In genomic region chr11:60921777-60922335, GRCh38 we compare ENCODE assay signal across 28 cellular contexts. TPM values are rescaled to one million over a fixed set of nuclear protein-coding genes. Genes with fewer than 3 reads are reported as not detected.
A peak's percentile ranks its signal among the peaks of the same experiment; 100 is the strongest.
DNase-seq lines count a peak whose midpoint lies in the region; ATAC-seq, FAIRE-seq and TF ChIP-seq lines count a peak whose summit lies in the region.
"Had no signal": no experiment of that assay in that cellular context is flagged by ENCODE, and none has a peak within 500 bp of the region (broad histone marks: within the 10 kb centered on the region; RNA-seq: fewer than 3 reads in every experiment).

No MANE protein-coding gene starts in this region.

- peaks cover 62% of the 10 kb centered on the region for H3K4me1 Mint-ChIP-seq in nephron

- H3K9ac ChIP-seq in BLaER1 (0 out of 2 replicates have a peak overlapping the region, but pooled peaks have one; percentile 20), K562 (ENCODE audit: insufficient read depth in 1 of 2, low read depth in 2 of 2, low read length in 2 of 2) (no peak overlapping the region)

- H3K4me1 ChIP-seq in BLaER1 (peaks cover 62% of the 10 kb centered on the region), K562 (replicated peaks in 1 of 2; ENCODE audit: control insufficient read depth in 2 of 2, insufficient read depth in 2 of 2, low read length in 2 of 2) (peaks cover 7 to 22% of the 10 kb centered on the region in 2 experiments; a peak in 4 of 5 replicates), ovary (ENCODE audit: insufficient read depth) (peaks cover 8% of the 10 kb centered on the region)

- no peak for TF ChIP-seq RAD21 in K562 (CRISPR knock-in tag; conservative IDR thresholded peaks at IDR 0.05 in 1 of 2, IDR thresholded peaks at IDR 0.05 in 1 of 2)

- H3K36me3 ChIP-seq in BLaER1 (peaks cover 69% of the 10 kb centered on the region), K562 (ENCODE audit: control insufficient read depth, insufficient read depth, low read length) (peaks cover 48% of the 10 kb centered on the region), ovary (no peaks in the 10 kb centered on the region)

- peaks cover 23% of the 10 kb centered on the region; the same call in 2 of the 3 replicates for H3K79me2 ChIP-seq in K562 (ENCODE audit: control insufficient read depth, insufficient read depth, low read length)

- no peak for DNase-seq in K562 (ENCODE audit: extremely low read depth in 1 of 4, low spot score in 3 of 4)
- peak; percentile 39 for DNase-seq in sciatic nerve (ENCODE audit: low spot score)
- no peak for DNase-seq in activated effector memory CD4-positive, alpha-beta T cell treated with Interleukin-2 at 50 U/mL for 16 hours
- no peak for DNase-seq in ovary
- no peak for DNase-seq in T-helper 9 cell
- DNase-seq: 8988T, ACHN, BE2C, Calu3, DMS79 treated with DMSO at 0.1 percent for 48 hours, GF-D8, HCEC 1CT, IMR-90, NCI-H1092 treated with DMSO at 0.1 percent for 48 hours, NCI-H1436, NCI-H187, NCI-H2081 treated with DMSO at 0.1 percent for 48 hours, NCI-H2171, NCI-H345, NCI-H524 treated with DMSO at 0.1 percent for 48 hours, NCI-H774, SJCRH30 had no signal

- no TSS peak for BruUV-seq in K562 (replicated peaks; lab: Mats Ljungman, UMichigan)

- 85% methylated on average over 20 of the region's 23 CpGs for WGBS in K562 (ENCODE audit: insufficient coverage, low coverage, missing lambda C conversion rate)
- 67 to 77% (median 71%) methylated on average over 20 to 23 of the region's 23 CpGs for WGBS in ovary, 3 donors

- H3K9me1 ChIP-seq in K562 (ENCODE audit: control insufficient read depth, insufficient read depth, low read length) = no peaks in the 10 kb centered on the region

- H4K20me1 ChIP-seq in BLaER1 (peaks cover 100% of the 10 kb centered on the region), K562 (replicated peaks; ENCODE audit: control insufficient read depth, insufficient read depth, low read length) (peaks cover 5% of the 10 kb centered on the region; the same call in 1 of the 2 replicates)

- no peak overlapping the region for H2AFZ ChIP-seq in K562 (ENCODE audit: low read depth, low read length)

- in situ Hi-C loops in K562 (cut with MboI) = no loop called here

- TF ChIP-seq CTCF in K562 (IDR thresholded peaks at IDR 0.05 in 2 of 3, conservative IDR thresholded peaks at IDR 0.05 in 1 of 3; ENCODE audit: insufficient read depth in 2 of 3, low read depth in 1 of 3, low read length in 3 of 3) (no peak), nephron (IDR thresholded peaks at IDR 0.05; ENCODE audit: unreplicated experiment in 3 of 3) (no peak), ovary (IDR thresholded peaks at IDR 0.05) (no peak)

- ATAC-seq in K562 (no peak), sciatic nerve (no peak)

- peaks cover 44% of the 10 kb centered on the region for H3K36me3 Mint-ChIP-seq in nephron (ENCODE audit: low read depth)

- H3K4me3 ChIP-seq in BLaER1 (no peak overlapping the region), K562 (no peak overlapping the region), ovary (no peak overlapping the region)
- H3K4me3 ChIP-seq: SJCRH30 had no signal

- H3K4me3 Mint-ChIP-seq in nephron = peak overlapping the region in 1 of 3 experiments; percentile 58

- no peaks in the 10 kb centered on the region for H3K9me3 Mint-ChIP-seq in nephron

- peak overlapping the region; percentile 24 to 74 (median 66) for H3K27ac Mint-ChIP-seq in nephron

- peak overlapping the region; percentile 94; the same call in 1 of the 2 replicates for H3K4me2 ChIP-seq in BLaER1
- no peak overlapping the region for H3K4me2 ChIP-seq in K562 (ENCODE audit: insufficient read depth, low read length)

- peaks cover 44% of the 10 kb centered on the region for H3K27me3 ChIP-seq in BLaER1
- H3K27me3 ChIP-seq in K562 (ENCODE audit: control insufficient read depth in 2 of 2, insufficient read depth in 2 of 2, low read length in 2 of 2) = peaks cover 22 to 25% of the 10 kb centered on the region in 2 experiments
- H3K27me3 ChIP-seq in ovary = no peaks in the 10 kb centered on the region
- H3K27me3 ChIP-seq: BE2C, SJCRH30 had no signal

- no peak for FAIRE-seq in K562 (lab: Jason Lieb, UNC)
- FAIRE-seq: GM12892, GM19239, H1, RCC 7860 had no signal

- intact Hi-C loops in K562 (cut with micrococcal nuclease) = no loop called here
- intact Hi-C loops in sciatic nerve (cut with DNase I) = no loop called here
- intact Hi-C loops in ovary (cut with DNase I) = no loop called here

- peaks cover 8% of the 10 kb centered on the region for H3K27me3 Mint-ChIP-seq in nephron (ENCODE audit: low read depth)

- TF ChIP-seq EP300 in K562 (IDR thresholded peaks at IDR 0.05; ENCODE audit: low read length) (no peak), ovary (IDR thresholded peaks at IDR 0.05) (no peak)

- no peak for TF ChIP-seq POLR2A in K562 (conservative IDR thresholded peaks at IDR 0.05)
- TF ChIP-seq POLR2A in ovary (IDR thresholded peaks at IDR 0.05) = no peak

- H3K9me3 ChIP-seq in BLaER1 (no peaks in the 10 kb centered on the region), K562 (replicated peaks; ENCODE audit: control insufficient read depth, insufficient read depth, low read depth, low read length) (no peaks in the 10 kb centered on the region), ovary (no peaks in the 10 kb centered on the region)
- H3K9me3 ChIP-seq: BE2C, SJCRH30 had no signal

- POLR2A ChIA-PET in K562 (lab: Yijun Ruan, JAX) = interaction anchor here (1.5 kb wide), 1 partner anchor 8 kb away, joined by 5 read pairs; the partner anchor contains the start of gene TMEM109

- no peak overlapping the region for H3K27ac ChIP-seq in BLaER1
- H3K27ac ChIP-seq in K562 (ENCODE audit: extremely low read depth, low read depth, low read length) = no peak overlapping the region
- no peak overlapping the region for H3K27ac ChIP-seq in ovary
- H3K27ac ChIP-seq: SJCRH30 had no signal

- CTCF ChIA-PET in K562 (lab: Yijun Ruan, JAX; ENCODE audit: low intra/inter-chr PET ratio) = no interaction called here

RNA-seq across cellular contexts. Expression of gene TMEM132A, which starts 2.4 kb away (rescaled TPM):
- total RNA-seq in K562 (2011; cell fraction: chromatin; rRNA removed; ENCODE audit: low replicate concordance) = 0.77 and 2.6 TPM in 2 replicates
- 1.4 and 2.5 TPM in 2 replicates for total RNA-seq in K562 (2011; cell fraction: nucleolus; rRNA removed)
- total RNA-seq in K562 (2011; cell fraction: nucleoplasm; rRNA removed) = 1.2 and 2.1 TPM in 2 replicates
- total RNA-seq in K562 (2014; rRNA removed) (0.12 and 0.14 TPM in 2 replicates), K562 (2014; rRNA removed; fragmentation: Illumina TruSeq; extraction: Trizol) (not detected in 2 replicates), K562 (2015; rRNA removed; fragmentation: Illumina TruSeq; extraction: Trizol) (0.04 TPM in 1 of 2 replicates, not detected in the other), K562 (2021) (0.24 and 0.47 TPM in 2 replicates), sciatic nerve (34.2 TPM), ovary (10 to 100 TPM; 16.5 to 34.1 (median 21.3) TPM)
- polyA plus RNA-seq in K562 (2011; rRNA removed) (0.18 and 0.20 TPM in 2 replicates), K562 (2014; fragmentation: Illumina TruSeq; extraction: Trizol) (not detected in 2 replicates), K562 (2014; fragmentation: Nextera tagmentation; extraction: Ambion mirVana) (not detected), K562 (2014; rRNA removed) (0.93 and 1.1 TPM in 2 replicates), ovary (10 to 100 TPM in 1 of 2 donors, 1 to 10 TPM in 1; 2.9 to 21.3 TPM)
- 0.03 and 0.30 TPM in 2 replicates for polyA plus RNA-seq in K562 (2011; cell fraction: cytosol; rRNA removed)
- polyA plus RNA-seq in K562 (2011; cell fraction: nucleus; rRNA removed) = 1.1 and 3.4 TPM in 2 replicates
- polyA plus RNA-seq in K562 (2012) = 0.12 and 0.26 TPM in 2 replicates
- 0.15 and 0.46 TPM in 2 replicates for polyA minus RNA-seq in K562 (2011; rRNA and poly(A)+ RNA removed)
- 0.73 and 1.4 TPM in 2 replicates for polyA minus RNA-seq in K562 (2011; cell fraction: cytosol; rRNA and poly(A)+ RNA removed)
- polyA minus RNA-seq in K562 (2011; cell fraction: nucleus; rRNA and poly(A)+ RNA removed) = 1.8 and 2.2 TPM in 2 replicates

RNA-seq across cellular contexts. Expression of gene TMEM109, which starts 7.9 kb away (rescaled TPM):
- total RNA-seq in K562 (2011; cell fraction: chromatin; rRNA removed; ENCODE audit: low replicate concordance) = 15.1 and 39.4 TPM in 2 replicates
- 48.2 and 68.0 TPM in 2 replicates for total RNA-seq in K562 (2011; cell fraction: nucleolus; rRNA removed)
- 65.5 and 90.9 TPM in 2 replicates for total RNA-seq in K562 (2011; cell fraction: nucleoplasm; rRNA removed)
- total RNA-seq in K562 (2014; rRNA removed) (26.8 and 48.2 TPM in 2 replicates), K562 (2014; rRNA removed; fragmentation: Illumina TruSeq; extraction: Trizol) (23.3 and 30.5 TPM in 2 replicates), K562 (2015; rRNA removed; fragmentation: Illumina TruSeq; extraction: Trizol) (31.3 and 32.7 TPM in 2 replicates), K562 (2021) (69.8 and 79.0 TPM in 2 replicates), sciatic nerve (128 TPM), ovary (100 to 1,000 TPM in 5 of 7 donors, 10 to 100 TPM in 2; 88.7 to 143 (median 109) TPM)
- polyA plus RNA-seq in K562 (2011; rRNA removed) (16.2 and 24.9 TPM in 2 replicates), K562 (2014; fragmentation: Illumina TruSeq; extraction: Trizol) (71.3 and 83.1 TPM in 2 replicates), K562 (2014; fragmentation: Nextera tagmentation; extraction: Ambion mirVana) (10 to 100 TPM in 1 of 2 experiments, 1 to 10 TPM in 1; 9.2 to 18.3 TPM), K562 (2014; rRNA removed) (31.7 and 44.0 TPM in 2 replicates), ovary (100 to 1,000 TPM; 133 to 145 TPM)
- 21.6 and 39.6 TPM in 2 replicates for polyA plus RNA-seq in K562 (2011; cell fraction: cytosol; rRNA removed)
- polyA plus RNA-seq in K562 (2011; cell fraction: nucleus; rRNA removed) = 16.5 and 20.7 TPM in 2 replicates
- 43.2 and 51.4 TPM in 2 replicates for polyA plus RNA-seq in K562 (2012)
- polyA minus RNA-seq in K562 (2011; rRNA and poly(A)+ RNA removed) = 10.7 and 12.1 TPM in 2 replicates
- polyA minus RNA-seq in K562 (2011; cell fraction: cytosol; rRNA and poly(A)+ RNA removed) = 20.4 and 24.0 TPM in 2 replicates
- polyA minus RNA-seq in K562 (2011; cell fraction: nucleus; rRNA and poly(A)+ RNA removed) = 5.5 and 8.0 TPM in 2 replicates

RNA-seq across cellular contexts. Expression of gene PRPF19, which starts 15.5 kb away (rescaled TPM):
- 44.6 and 81.5 TPM in 2 replicates for total RNA-seq in K562 (2011; cell fraction: chromatin; rRNA removed; ENCODE audit: low replicate concordance)
- total RNA-seq in K562 (2011; cell fraction: nucleolus; rRNA removed) = 57.1 and 61.7 TPM in 2 replicates
- total RNA-seq in K562 (2011; cell fraction: nucleoplasm; rRNA removed) = 54.4 and 88.4 TPM in 2 replicates
- 93.5 and 122 TPM in 2 replicates for total RNA-seq in K562 (2014; rRNA removed)
- total RNA-seq in K562 (2014; rRNA removed; fragmentation: Illumina TruSeq; extraction: Trizol) = 58.4 and 68.0 TPM in 2 replicates
- 84.9 and 89.6 TPM in 2 replicates for total RNA-seq in K562 (2015; rRNA removed; fragmentation: Illumina TruSeq; extraction: Trizol)
- total RNA-seq in K562 (2021) = 193 and 208 TPM in 2 replicates
- polyA plus RNA-seq in K562 (2011; rRNA removed) = 31.5 and 61.8 TPM in 2 replicates
- polyA plus RNA-seq in K562 (2011; cell fraction: cytosol; rRNA removed) = 40.2 and 96.7 TPM in 2 replicates
- polyA plus RNA-seq in K562 (2011; cell fraction: nucleus; rRNA removed) = 41.7 and 70.4 TPM in 2 replicates
- polyA plus RNA-seq in K562 (2012) = 146 and 194 TPM in 2 replicates
- 212 and 213 TPM in 2 replicates for polyA plus RNA-seq in K562 (2014; fragmentation: Illumina TruSeq; extraction: Trizol)
- 10 to 100 TPM in 1 of 2 experiments, 1 to 10 TPM in 1; 9.4 to 16.5 TPM for polyA plus RNA-seq in K562 (2014; fragmentation: Nextera tagmentation; extraction: Ambion mirVana)
- 73.1 and 73.2 TPM in 2 replicates for polyA plus RNA-seq in K562 (2014; rRNA removed)
- 23.9 and 28.7 TPM in 2 replicates for polyA minus RNA-seq in K562 (2011; rRNA and poly(A)+ RNA removed)
- polyA minus RNA-seq in K562 (2011; cell fraction: cytosol; rRNA and poly(A)+ RNA removed) = 53.3 and 75.9 TPM in 2 replicates
- 41.1 and 43.4 TPM in 2 replicates for polyA minus RNA-seq in K562 (2011; cell fraction: nucleus; rRNA and poly(A)+ RNA removed)
- 50.7 TPM for total RNA-seq in sciatic nerve
- total RNA-seq in ovary = 100 to 1,000 TPM in 2 of 7 donors, 10 to 100 TPM in 5; 44.1 to 109 (median 97.2) TPM
- 10 to 100 TPM; 66.2 to 73.4 TPM for polyA plus RNA-seq in ovary

RNA-seq across cellular contexts. Expression of gene SLC15A3, which starts 30.1 kb away (rescaled TPM):
- not detected in 2 replicates for total RNA-seq in K562 (2011; cell fraction: chromatin; rRNA removed; ENCODE audit: low replicate concordance)
- not detected in 2 replicates for total RNA-seq in K562 (2011; cell fraction: nucleolus; rRNA removed)
- total RNA-seq in K562 (2011; cell fraction: nucleoplasm; rRNA removed) = not detected in 2 replicates
- not detected in 2 replicates for total RNA-seq in K562 (2014; rRNA removed)
- not detected in 2 replicates for total RNA-seq in K562 (2014; rRNA removed; fragmentation: Illumina TruSeq; extraction: Trizol)
- not detected in 2 replicates for total RNA-seq in K562 (2015; rRNA removed; fragmentation: Illumina TruSeq; extraction: Trizol)
- 0.27 and 0.45 TPM in 2 replicates for total RNA-seq in K562 (2021)
- polyA plus RNA-seq in K562 (2011; rRNA removed) = not detected in 2 replicates
- not detected in 2 replicates for polyA plus RNA-seq in K562 (2011; cell fraction: cytosol; rRNA removed)
- not detected in 2 replicates for polyA plus RNA-seq in K562 (2011; cell fraction: nucleus; rRNA removed)
- not detected in 2 replicates for polyA plus RNA-seq in K562 (2012)
- not detected in 2 replicates for polyA plus RNA-seq in K562 (2014; fragmentation: Illumina TruSeq; extraction: Trizol)
- polyA plus RNA-seq in K562 (2014; fragmentation: Nextera tagmentation; extraction: Ambion mirVana) = not detected
- 0.07 TPM in 1 of 2 replicates, not detected in the other for polyA plus RNA-seq in K562 (2014; rRNA removed)
- not detected in 2 replicates for polyA minus RNA-seq in K562 (2011; rRNA and poly(A)+ RNA removed)
- polyA minus RNA-seq in K562 (2011; cell fraction: cytosol; rRNA and poly(A)+ RNA removed) = not detected in 2 replicates
- polyA minus RNA-seq in K562 (2011; cell fraction: nucleus; rRNA and poly(A)+ RNA removed) = not detected in 2 replicates
- total RNA-seq in sciatic nerve = 49.4 TPM
- 10 to 100 TPM; 25.3 to 55.8 (median 43.9) TPM for total RNA-seq in ovary
- polyA plus RNA-seq in ovary = 10 to 100 TPM; 27.2 to 38.9 TPM

RNA-seq across cellular contexts. Expression of gene CD6, which starts 49.6 kb away (rescaled TPM):
- total RNA-seq in K562 (2011; cell fraction: chromatin; rRNA removed; ENCODE audit: low replicate concordance) = not detected in 2 replicates
- total RNA-seq in K562 (2011; cell fraction: nucleolus; rRNA removed) = not detected in 2 replicates
- total RNA-seq in K562 (2011; cell fraction: nucleoplasm; rRNA removed) = not detected in 2 replicates
- total RNA-seq in K562 (2014; rRNA removed) (not detected in 2 replicates), K562 (2014; rRNA removed; fragmentation: Illumina TruSeq; extraction: Trizol) (not detected in 2 replicates), K562 (2015; rRNA removed; fragmentation: Illumina TruSeq; extraction: Trizol) (not detected in 2 replicates), K562 (2021) (0.84 and 1.5 TPM in 2 replicates), sciatic nerve (2.5 TPM), ovary (1 to 10 TPM in 3 of 7 donors, under 1 TPM in 4; 0.42 to 2.2 (median 0.69) TPM)
- polyA plus RNA-seq in K562 (2011; rRNA removed) (not detected in 2 replicates), K562 (2014; fragmentation: Illumina TruSeq; extraction: Trizol) (not detected in 2 replicates), K562 (2014; fragmentation: Nextera tagmentation; extraction: Ambion mirVana) (not detected), K562 (2014; rRNA removed) (not detected in 2 replicates), ovary (1 to 10 TPM in 1 of 2 donors, under 1 TPM in 1; 0.44 to 3.4 TPM)
- not detected in 2 replicates for polyA plus RNA-seq in K562 (2011; cell fraction: cytosol; rRNA removed)
- not detected in 2 replicates for polyA plus RNA-seq in K562 (2011; cell fraction: nucleus; rRNA removed)
- polyA plus RNA-seq in K562 (2012) = not detected in 2 replicates
- not detected in 2 replicates for polyA minus RNA-seq in K562 (2011; rRNA and poly(A)+ RNA removed)
- not detected in 2 replicates for polyA minus RNA-seq in K562 (2011; cell fraction: cytosol; rRNA and poly(A)+ RNA removed)
- not detected in 2 replicates for polyA minus RNA-seq in K562 (2011; cell fraction: nucleus; rRNA and poly(A)+ RNA removed)
- total RNA-seq: H1, IMR-90, SJCRH30 had no signal
- polyA plus RNA-seq: IMR-90 had no signal
